14 cellular contexts compared by ENCODE assay signal in the genomic region with DNA sequence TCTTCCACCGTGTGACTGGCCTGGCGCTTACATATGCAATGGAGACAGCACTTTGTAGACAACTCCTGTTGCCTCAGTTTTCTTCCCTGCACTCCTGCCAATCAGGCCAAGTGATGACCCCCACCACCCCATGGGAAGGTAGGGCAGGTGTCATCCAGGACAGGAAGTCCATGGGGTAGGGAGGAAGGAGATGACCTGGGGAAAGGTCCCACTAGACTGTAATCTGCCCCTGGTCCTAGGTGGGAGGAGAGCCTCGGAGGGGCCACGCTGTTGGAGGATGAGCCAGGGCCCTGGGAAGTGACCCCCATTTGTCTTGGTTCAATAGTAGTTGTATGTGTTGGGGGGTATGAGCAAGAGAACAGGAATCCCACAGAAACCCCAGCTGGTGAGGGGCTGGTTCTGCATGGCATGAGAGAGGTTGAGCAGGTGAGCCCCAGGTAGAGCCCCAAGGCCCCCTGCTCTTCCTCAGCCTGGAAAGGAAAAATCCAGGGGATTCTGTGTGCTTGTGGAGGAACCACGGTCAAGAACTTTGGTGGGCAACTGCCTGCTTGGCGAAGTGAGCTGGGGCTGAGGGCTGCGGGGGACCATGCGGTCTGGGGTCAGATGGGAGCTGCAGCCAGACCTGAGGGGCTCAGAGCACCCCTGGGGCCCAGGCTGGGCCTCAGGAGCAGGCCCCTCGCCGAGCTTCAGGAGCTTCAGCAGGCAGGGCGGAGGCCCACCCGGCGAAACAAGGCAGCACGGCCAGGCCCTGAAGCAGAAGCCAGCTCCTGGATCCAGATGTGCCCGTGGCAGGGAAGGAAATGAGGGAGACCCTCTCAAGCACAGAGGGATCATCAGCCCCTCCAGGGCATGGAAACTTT. TPM values are rescaled to one million over a fixed set of nuclear protein-coding genes. Genes with fewer than 3 reads are reported as not detected.
A peak's percentile ranks its signal among the peaks of the same experiment; 100 is the strongest.
DNase-seq lines count a peak whose midpoint lies in the region; ATAC-seq, FAIRE-seq and TF ChIP-seq lines count a peak whose summit lies in the region.
"Had no signal": no experiment of that assay in that cellular context is flagged by ENCODE, and none has a peak within 500 bp of the region (broad histone marks: within the 10 kb centered on the region; RNA-seq: fewer than 3 reads in every experiment).

No MANE protein-coding gene starts in this region.

- intact Hi-C loops in right lobe of liver (cut with DNase I) (loop anchor here in 1 of 2 donors (5.0 kb wide), 1 partner anchor 288 kb away; no protein-coding TSS in a partner anchor), HepG2 (cut with micrococcal nuclease; ENCODE audit: unreplicated experiment) (no loop called here)

- POLR2A ChIA-PET in HepG2 (lab: Yijun Ruan, JAX) = interaction anchor here (1.4 to 4.1 kb wide), 2 partner anchors 142 to 180 kb away, joined by 3 to 15 read pairs; partner anchors contain the start of gene RASD1

- ATAC-seq in right lobe of liver = no peak
- ATAC-seq in HepG2 = no peak
- ATAC-seq in GM19328 (IDR thresholded peaks at IDR 0.05; ENCODE audit: unreplicated experiment) = no peak

- H3K27ac ChIP-seq in right lobe of liver (no peak overlapping the region), HepG2 (ENCODE audit: extremely low read length, insufficient read depth, low read length) (no peak overlapping the region), osteoblast (ENCODE audit: low read depth, low read length) (no peak overlapping the region), SJCRH30 (no peak overlapping the region)

- no TSS peak for BruUV-seq in HepG2 (replicated peaks; lab: Mats Ljungman, UMichigan)

- no peak for TF ChIP-seq CTCF in right lobe of liver (IDR thresholded peaks at IDR 0.05)
- no peak for TF ChIP-seq CTCF in HepG2 (CRISPR knock-in tag; IDR thresholded peaks at IDR 0.05)
- TF ChIP-seq CTCF in osteoblast (IDR thresholded peaks at IDR 0.05; ENCODE audit: extremely low read depth, low read depth, low read length) = no peak

- DNase-seq in right lobe of liver = peak in 2 of 3 donors; percentile 41 to 45
- DNase-seq in HepG2 (ENCODE audit: low spot score) = no peak
- DNase-seq in ecto neural progenitor cell (ENCODE audit: low spot score) = peak; percentile 46
- DNase-seq in osteoblast (ENCODE audit: insufficient read length, low spot score, missing footprints) = peak; percentile 44
- no peak for DNase-seq in SJCRH30
- DNase-seq in EL = no peak
- DNase-seq: AML-193, DMS79 treated with DMSO at 0.1 percent for 48 hours, HCEC 1CT, MG63, NCI-H1105, NCI-H187, NCI-H748 treated with DMSO at 0.1 percent for 48 hours had no signal

- TF ChIP-seq POLR2A in right lobe of liver (IDR thresholded peaks at IDR 0.05) = no peak
- no peak for TF ChIP-seq POLR2A in HepG2 (IDR thresholded peaks at IDR 0.05; ENCODE audit: insufficient read depth in 1 of 2, low read depth in 2 of 2, low read length in 2 of 2)

- H3K79me2 ChIP-seq in HepG2 (ENCODE audit: insufficient read depth, low read length) (no peaks in the 10 kb centered on the region), osteoblast (ENCODE audit: insufficient read depth, low read length) (no peaks in the 10 kb centered on the region)

- no peaks in the 10 kb centered on the region for H4K20me1 ChIP-seq in HepG2 (ENCODE audit: insufficient read depth, low read length)
- no peaks in the 10 kb centered on the region for H4K20me1 ChIP-seq in osteoblast (ENCODE audit: insufficient read depth, low read length)

- H3K4me2 ChIP-seq in HepG2 (ENCODE audit: low read depth, low read length) (no peak overlapping the region), osteoblast (ENCODE audit: insufficient read depth, low read length) (no peak overlapping the region)

- H3K4me1 ChIP-seq in right lobe of liver (peaks cover 0 to 5% (median 2%) of the 10 kb centered on the region in 4 donors), HepG2 (ENCODE audit: insufficient read depth, low read length) (peaks cover 61% of the 10 kb centered on the region), osteoblast (ENCODE audit: insufficient read depth, low read length) (peaks cover 17% of the 10 kb centered on the region), SJCRH30 (peaks cover 55% of the 10 kb centered on the region)

- H3K9ac ChIP-seq in HepG2 (ENCODE audit: insufficient read depth, low read depth, low read length) = no peak overlapping the region

- H2AFZ ChIP-seq in HepG2 (ENCODE audit: low read length) (no peak overlapping the region), osteoblast (ENCODE audit: low read length) (no peak overlapping the region)

- H3K9me3 ChIP-seq in right lobe of liver = no peaks in the 10 kb centered on the region
- H3K9me3 ChIP-seq in HepG2 (ENCODE audit: low read length) = no peaks in the 10 kb centered on the region
- H3K9me3 ChIP-seq in osteoblast (ENCODE audit: low read depth, low read length) = no peaks in the 10 kb centered on the region
- peaks cover 2% of the 10 kb centered on the region for H3K9me3 ChIP-seq in SJCRH30 (replicated peaks)
- H3K9me3 ChIP-seq: MG63 had no signal

- no peak overlapping the region for H3K4me3 ChIP-seq in right lobe of liver
- no peak overlapping the region for H3K4me3 ChIP-seq in HepG2 (replicated peaks in 1 of 3; ENCODE audit: insufficient read depth in 1 of 3, low read depth in 2 of 3, low read length in 3 of 3)
- H3K4me3 ChIP-seq in osteoblast (ENCODE audit: insufficient read depth, low read length) = no peak overlapping the region
- no peak overlapping the region for H3K4me3 ChIP-seq in SJCRH30
- H3K4me3 ChIP-seq: MG63 had no signal

- TF ChIP-seq EP300 in HepG2 (IDR thresholded peaks at IDR 0.05; ENCODE audit: low read depth in 2 of 2, low read length in 2 of 2) (no peak), HepG2 (CRISPR knock-in tag; IDR thresholded peaks at IDR 0.05; ENCODE audit: borderline replicate concordance) (no peak)

- 61% methylated on average over 2 of the region's 15 CpGs for WGBS in right lobe of liver (ENCODE audit: insufficient coverage, low coverage, low lambda C conversion rate, missing lambda C conversion rate)
- WGBS in HepG2 (ENCODE audit: low lambda C conversion rate) = 42% methylated on average over 10 of the region's 15 CpGs

- in situ Hi-C loops in HepG2 (cut with HindIII; ENCODE audit: extremely low pct_ligation_motif_present, low pct_unique_long_range_greater_than_20kb) = no loop called here

- CTCF ChIA-PET in HepG2 (lab: Yijun Ruan, JAX; ENCODE audit: low intra/inter-chr PET ratio, low total read pairs) = interaction anchor here (2.6 to 3.5 kb wide), 4 partner anchors 143 to 288 kb away, joined by 19 to 45 read pairs (median 38); partner anchors contain the start of gene RASD1

- FAIRE-seq in HepG2 (lab: Jason Lieb, UNC) = no peak

- H3K36me3 ChIP-seq in right lobe of liver (no peaks in the 10 kb centered on the region), HepG2 (replicated peaks in 1 of 2; ENCODE audit: control insufficient read depth in 1 of 2, insufficient read depth in 2 of 2, low read length in 2 of 2) (no peaks in the 10 kb centered on the region), osteoblast (ENCODE audit: insufficient read depth, low read length) (no peaks in the 10 kb centered on the region), SJCRH30 (no peaks in the 10 kb centered on the region)
- H3K36me3 ChIP-seq: MG63 had no signal

- no peak for TF ChIP-seq RAD21 in HepG2 (CRISPR knock-in tag; IDR thresholded peaks at IDR 0.05)

- H3K27me3 ChIP-seq in right lobe of liver (no peaks in the 10 kb centered on the region), HepG2 (ENCODE audit: control insufficient read depth in 1 of 2, insufficient read depth in 2 of 2, low read length in 2 of 2) (peaks cover 0 to 26% of the 10 kb centered on the region in 2 experiments; a peak in 4 of 5 replicates), osteoblast (ENCODE audit: insufficient read depth, low read length) (no peaks in the 10 kb centered on the region), SJCRH30 (no peaks in the 10 kb centered on the region)
- H3K27me3 ChIP-seq: MG63 had no signal

TF ChIP-seq in HepG2, 621 proteins besides CTCF, POLR2A, EP300 and RAD21 (continues in another document):
- TF ChIP-seq ZNF652 (CRISPR knock-in tag; IDR thresholded peaks at IDR 0.05; ENCODE audit: borderline replicate concordance, low read depth) = no peak
- TF ChIP-seq POLR2AphosphoS5 (IDR thresholded peaks at IDR 0.05; ENCODE audit: low read depth, low read length) = no peak
- no peak for TF ChIP-seq EHMT2 (IDR thresholded peaks at IDR 0.05; ENCODE audit: borderline replicate concordance, low read depth, low read length)
- TF ChIP-seq KDM4B (CRISPR knock-in tag; IDR thresholded peaks at IDR 0.05) = no peak

RNA-seq across cellular contexts. Expression of gene NT5M, which starts 50.7 kb away (rescaled TPM):
- total RNA-seq in right lobe of liver (1 to 10 TPM in 2 of 6 experiments, under 1 TPM in 4; 0.51 to 3.0 (median 0.87) TPM), HepG2 (2016; rRNA removed; fragmentation: Illumina TruSeq; extraction: Trizol) (0.55 and 0.63 TPM in 2 replicates), osteoblast (0.36 and 1.2 TPM in 2 replicates)
- total RNA-seq in HepG2 (2016; cell fraction: cytosol; rRNA removed; fragmentation: Illumina TruSeq; extraction: Trizol; ENCODE audit: low read depth) = 1.7 and 2.0 TPM in 2 replicates
- total RNA-seq in HepG2 (2016; cell fraction: insoluble cytoplasmic fraction; rRNA removed; fragmentation: Illumina TruSeq; extraction: Trizol) = 0.46 and 0.50 TPM in 2 replicates
- 1.5 and 2.3 TPM in 2 replicates for total RNA-seq in HepG2 (2016; cell fraction: membrane; rRNA removed; fragmentation: Illumina TruSeq; extraction: Trizol)
- not detected in 2 replicates for total RNA-seq in HepG2 (2016; cell fraction: nucleus; rRNA removed; fragmentation: Illumina TruSeq; extraction: Trizol)
- polyA plus RNA-seq in HepG2 (2011; rRNA removed) = 0.78 and 1.0 TPM in 2 replicates
- polyA plus RNA-seq in HepG2 (2011; cell fraction: cytosol; rRNA removed) = 0.54 and 1.2 TPM in 2 replicates
- 2.0 and 2.4 TPM in 2 replicates for polyA plus RNA-seq in HepG2 (2011; cell fraction: nucleus; rRNA removed)
- polyA plus RNA-seq in HepG2 (2012) = 1.1 and 1.2 TPM in 2 replicates
- polyA plus RNA-seq in HepG2 (2016; cell fraction: cytosol; fragmentation: Illumina TruSeq; extraction: Trizol; ENCODE audit: low read depth) = 1.7 and 1.9 TPM in 2 replicates
- polyA plus RNA-seq in HepG2 (2016; cell fraction: insoluble cytoplasmic fraction; fragmentation: Illumina TruSeq; extraction: Trizol; ENCODE audit: low read depth) = 0.56 and 0.79 TPM in 2 replicates
- 1.4 and 1.5 TPM in 2 replicates for polyA plus RNA-seq in HepG2 (2016; cell fraction: membrane; fragmentation: Illumina TruSeq; extraction: Trizol; ENCODE audit: low read depth)
- polyA plus RNA-seq in HepG2 (2016; cell fraction: nucleus; fragmentation: Illumina TruSeq; extraction: Trizol; ENCODE audit: insufficient read depth, low read depth) = 0.63 and 0.85 TPM in 2 replicates
- polyA minus RNA-seq in HepG2 (2011; rRNA and poly(A)+ RNA removed; ENCODE audit: low replicate concordance) = 1.1 and 2.2 TPM in 2 replicates
- 1.2 TPM in 1 of 2 replicates, not detected in the other for polyA minus RNA-seq in HepG2 (2011; cell fraction: cytosol; rRNA and poly(A)+ RNA removed)
- polyA minus RNA-seq in HepG2 (2011; cell fraction: nucleus; rRNA and poly(A)+ RNA removed) = not detected in 2 replicates
- total RNA-seq in SJCRH30 (2014; rRNA removed; shearing (Covaris generic)) = 4.2 and 4.4 TPM in 2 replicates

Comparison
In these comparisons a context has a peak if more than half of its experiments do, and no peak if none do; other contexts are left out.
1. DNase-seq: peak in right lobe of liver (2 of 3), ecto neural progenitor cell (single experiment) and osteoblast (single experiment); none in HepG2 (single experiment), SJCRH30 (0 of 2) and EL (single experiment).